Comparison of ENCODE assay signal across 1 cellular context in genomic region chr3:192482391-192482790, GRCh38.
TF ChIP-seq lines count a peak whose summit lies in the region.

No MANE protein-coding gene starts in this region.

TF ChIP-seq in HepG2, 621 proteins besides CTCF, POLR2A, EP300 and RAD21 (continued from another document):
- TF ChIP-seq ZNF318 (CRISPR knock-in tag; IDR thresholded peaks at IDR 0.05): no peak
TF ChIP-seq in HepG2: peak in this region for 0.
